1 cellular context compared by ENCODE assay signal in the genomic region with DNA sequence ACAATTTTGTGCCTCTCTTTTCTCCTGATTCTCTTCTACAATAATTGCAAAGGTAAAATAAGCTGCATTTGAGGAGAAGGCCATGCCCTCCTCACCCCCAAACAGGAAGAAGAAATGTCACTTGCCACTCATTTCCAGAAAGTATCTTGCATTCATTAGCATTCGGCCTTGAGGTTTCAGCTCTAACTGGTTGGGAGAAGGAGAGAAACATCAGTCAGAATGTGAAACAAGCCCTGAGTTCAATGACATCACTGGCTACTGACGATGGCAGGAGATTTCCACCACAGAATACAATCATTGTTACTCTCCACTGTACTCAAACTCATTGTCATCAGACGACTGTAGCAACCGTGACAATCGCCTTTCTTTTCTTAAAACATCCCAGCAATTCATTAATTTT.
TF ChIP-seq lines count a peak whose summit lies in the region.

No MANE protein-coding gene starts in this region.

TF ChIP-seq in GM23338, 12 proteins besides CTCF, POLR2A, EP300 and RAD21 (continued from another document):
- TF ChIP-seq, protein P1, sequence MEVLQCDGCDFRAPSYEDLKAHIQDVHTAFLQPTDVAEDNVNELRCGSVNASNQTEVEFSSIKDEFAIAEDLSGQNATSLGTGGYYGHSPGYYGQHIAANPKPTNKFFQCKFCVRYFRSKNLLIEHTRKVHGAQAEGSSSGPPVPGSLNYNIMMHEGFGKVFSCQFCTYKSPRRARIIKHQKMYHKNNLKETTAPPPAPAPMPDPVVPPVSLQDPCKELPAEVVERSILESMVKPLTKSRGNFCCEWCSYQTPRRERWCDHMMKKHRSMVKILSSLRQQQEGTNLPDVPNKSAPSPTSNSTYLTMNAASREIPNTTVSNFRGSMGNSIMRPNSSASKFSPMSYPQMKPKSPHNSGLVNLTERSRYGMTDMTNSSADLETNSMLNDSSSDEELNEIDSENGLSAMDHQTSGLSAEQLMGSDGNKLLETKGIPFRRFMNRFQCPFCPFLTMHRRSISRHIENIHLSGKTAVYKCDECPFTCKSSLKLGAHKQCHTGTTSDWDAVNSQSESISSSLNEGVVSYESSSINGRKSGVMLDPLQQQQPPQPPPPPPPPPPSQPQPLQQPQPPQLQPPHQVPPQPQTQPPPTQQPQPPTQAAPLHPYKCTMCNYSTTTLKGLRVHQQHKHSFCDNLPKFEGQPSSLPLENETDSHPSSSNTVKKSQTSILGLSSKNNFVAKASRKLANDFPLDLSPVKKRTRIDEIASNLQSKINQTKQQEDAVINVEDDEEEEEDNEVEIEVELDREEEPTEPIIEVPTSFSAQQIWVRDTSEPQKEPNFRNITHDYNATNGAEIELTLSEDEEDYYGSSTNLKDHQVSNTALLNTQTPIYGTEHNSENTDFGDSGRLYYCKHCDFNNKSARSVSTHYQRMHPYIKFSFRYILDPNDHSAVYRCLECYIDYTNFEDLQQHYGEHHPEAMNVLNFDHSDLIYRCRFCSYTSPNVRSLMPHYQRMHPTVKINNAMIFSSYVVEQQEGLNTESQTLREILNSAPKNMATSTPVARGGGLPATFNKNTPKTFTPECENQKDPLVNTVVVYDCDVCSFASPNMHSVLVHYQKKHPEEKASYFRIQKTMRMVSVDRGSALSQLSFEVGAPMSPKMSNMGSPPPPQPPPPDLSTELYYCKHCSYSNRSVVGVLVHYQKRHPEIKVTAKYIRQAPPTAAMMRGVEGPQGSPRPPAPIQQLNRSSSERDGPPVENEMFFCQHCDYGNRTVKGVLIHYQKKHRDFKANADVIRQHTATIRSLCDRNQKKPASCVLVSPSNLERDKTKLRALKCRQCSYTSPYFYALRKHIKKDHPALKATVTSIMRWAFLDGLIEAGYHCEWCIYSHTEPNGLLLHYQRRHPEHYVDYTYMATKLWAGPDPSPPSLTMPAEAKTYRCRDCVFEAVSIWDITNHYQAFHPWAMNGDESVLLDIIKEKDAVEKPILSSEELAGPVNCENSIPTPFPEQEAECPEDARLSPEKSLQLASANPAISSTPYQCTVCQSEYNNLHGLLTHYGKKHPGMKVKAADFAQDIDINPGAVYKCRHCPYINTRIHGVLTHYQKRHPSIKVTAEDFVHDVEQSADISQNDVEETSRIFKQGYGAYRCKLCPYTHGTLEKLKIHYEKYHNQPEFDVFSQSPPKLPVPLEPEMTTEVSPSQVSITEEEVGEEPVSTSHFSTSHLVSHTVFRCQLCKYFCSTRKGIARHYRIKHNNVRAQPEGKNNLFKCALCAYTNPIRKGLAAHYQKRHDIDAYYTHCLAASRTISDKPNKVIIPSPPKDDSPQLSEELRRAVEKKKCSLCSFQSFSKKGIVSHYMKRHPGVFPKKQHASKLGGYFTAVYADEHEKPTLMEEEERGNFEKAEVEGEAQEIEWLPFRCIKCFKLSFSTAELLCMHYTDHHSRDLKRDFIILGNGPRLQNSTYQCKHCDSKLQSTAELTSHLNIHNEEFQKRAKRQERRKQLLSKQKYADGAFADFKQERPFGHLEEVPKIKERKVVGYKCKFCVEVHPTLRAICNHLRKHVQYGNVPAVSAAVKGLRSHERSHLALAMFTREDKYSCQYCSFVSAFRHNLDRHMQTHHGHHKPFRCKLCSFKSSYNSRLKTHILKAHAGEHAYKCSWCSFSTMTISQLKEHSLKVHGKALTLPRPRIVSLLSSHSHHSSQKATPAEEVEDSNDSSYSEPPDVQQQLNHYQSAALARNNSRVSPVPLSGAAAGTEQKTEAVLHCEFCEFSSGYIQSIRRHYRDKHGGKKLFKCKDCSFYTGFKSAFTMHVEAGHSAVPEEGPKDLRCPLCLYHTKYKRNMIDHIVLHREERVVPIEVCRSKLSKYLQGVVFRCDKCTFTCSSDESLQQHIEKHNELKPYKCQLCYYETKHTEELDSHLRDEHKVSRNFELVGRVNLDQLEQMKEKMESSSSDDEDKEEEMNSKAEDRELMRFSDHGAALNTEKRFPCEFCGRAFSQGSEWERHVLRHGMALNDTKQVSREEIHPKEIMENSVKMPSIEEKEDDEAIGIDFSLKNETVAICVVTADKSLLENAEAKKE (CRISPR knock-in tag; IDR thresholded peaks at IDR 0.05): no peak
- TF ChIP-seq POLR2AphosphoS5 (IDR thresholded peaks at IDR 0.05; ENCODE audit: low read depth): no peak
- TF ChIP-seq EZH2 (IDR thresholded peaks at IDR 0.05; ENCODE audit: low read depth, unreplicated experiment): no peak
- no peak for TF ChIP-seq ZNF114 (CRISPR knock-in tag; IDR thresholded peaks at IDR 0.05)
- TF ChIP-seq JUNB (IDR thresholded peaks at IDR 0.05; ENCODE audit: unreplicated experiment): no peak
- TF ChIP-seq ZNF331 (CRISPR knock-in tag; IDR thresholded peaks at IDR 0.05; ENCODE audit: low read depth): no peak
- TF ChIP-seq NANOG (IDR thresholded peaks at IDR 0.05; ENCODE audit: borderline replicate concordance): no peak
